1 cellular context compared by ENCODE assay signal in genomic region chr7:132750530-132751281, GRCh38.
TF ChIP-seq lines count a peak whose summit lies in the region.

No MANE protein-coding gene starts in this region.

TF ChIP-seq in HepG2, 621 proteins besides CTCF, POLR2A, EP300 and RAD21 (continued from another document):
- TF ChIP-seq KIAA2018 (CRISPR knock-in tag; IDR thresholded peaks at IDR 0.05; ENCODE audit: borderline replicate concordance) = no peak
- no peak for TF ChIP-seq ZBTB20 (CRISPR knock-in tag; IDR thresholded peaks at IDR 0.05; ENCODE audit: borderline replicate concordance, low read depth)
- TF ChIP-seq SUZ12 (IDR thresholded peaks at IDR 0.05; ENCODE audit: low read depth, low read length) = no peak
- TF ChIP-seq ZNF10 (CRISPR knock-in tag; IDR thresholded peaks at IDR 0.05; ENCODE audit: borderline replicate concordance, low read depth) = no peak
- no peak for TF ChIP-seq ZZZ3 (CRISPR knock-in tag; IDR thresholded peaks at IDR 0.05; ENCODE audit: borderline replicate concordance)
